ENCODE assay signal across 1 cellular context in the genomic region with DNA sequence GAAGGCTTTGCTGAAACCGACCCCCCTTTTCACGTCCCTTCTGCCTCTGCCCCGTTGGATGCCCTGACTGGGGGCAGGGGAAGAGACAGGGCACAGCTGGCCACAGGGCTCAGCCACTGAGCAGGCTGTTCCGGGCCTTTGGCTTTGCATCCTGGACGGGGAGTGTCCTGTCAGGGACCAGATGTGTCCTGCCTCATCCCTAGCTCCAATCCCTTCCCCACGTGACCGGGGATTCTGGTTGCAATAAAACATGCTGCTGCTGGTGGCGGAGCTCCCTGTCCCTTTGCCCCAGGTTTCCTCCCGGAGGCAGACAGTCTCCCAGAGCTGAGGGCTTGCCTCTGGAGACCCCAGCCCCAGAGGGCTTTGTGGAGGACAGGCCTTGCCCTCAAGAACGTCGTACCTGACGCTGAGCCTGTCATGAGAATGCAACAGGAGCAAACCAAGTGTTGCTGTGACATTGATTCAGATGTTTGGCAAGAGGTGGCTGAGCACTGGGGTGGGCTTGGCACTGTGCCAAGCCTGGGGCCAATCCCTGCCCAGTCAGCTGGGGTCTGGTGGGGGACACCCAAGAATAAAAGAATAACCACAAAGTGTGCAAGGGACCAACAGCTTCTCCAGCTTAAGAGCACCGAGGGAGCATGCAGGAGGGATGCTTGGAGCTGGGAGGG.
TF ChIP-seq lines count a peak whose summit lies in the region.

No MANE protein-coding gene starts in this region.

TF ChIP-seq in Ishikawa, 13 proteins besides CTCF, POLR2A, EP300 and RAD21:
- TF ChIP-seq NFIC (IDR thresholded peaks at IDR 0.05) (peak; percentile 83), CREB1 (IDR thresholded peaks at IDR 0.05; ENCODE audit: low read depth) (no peak)
